ENCODE assay signal across 8 cellular contexts in the genomic region with DNA sequence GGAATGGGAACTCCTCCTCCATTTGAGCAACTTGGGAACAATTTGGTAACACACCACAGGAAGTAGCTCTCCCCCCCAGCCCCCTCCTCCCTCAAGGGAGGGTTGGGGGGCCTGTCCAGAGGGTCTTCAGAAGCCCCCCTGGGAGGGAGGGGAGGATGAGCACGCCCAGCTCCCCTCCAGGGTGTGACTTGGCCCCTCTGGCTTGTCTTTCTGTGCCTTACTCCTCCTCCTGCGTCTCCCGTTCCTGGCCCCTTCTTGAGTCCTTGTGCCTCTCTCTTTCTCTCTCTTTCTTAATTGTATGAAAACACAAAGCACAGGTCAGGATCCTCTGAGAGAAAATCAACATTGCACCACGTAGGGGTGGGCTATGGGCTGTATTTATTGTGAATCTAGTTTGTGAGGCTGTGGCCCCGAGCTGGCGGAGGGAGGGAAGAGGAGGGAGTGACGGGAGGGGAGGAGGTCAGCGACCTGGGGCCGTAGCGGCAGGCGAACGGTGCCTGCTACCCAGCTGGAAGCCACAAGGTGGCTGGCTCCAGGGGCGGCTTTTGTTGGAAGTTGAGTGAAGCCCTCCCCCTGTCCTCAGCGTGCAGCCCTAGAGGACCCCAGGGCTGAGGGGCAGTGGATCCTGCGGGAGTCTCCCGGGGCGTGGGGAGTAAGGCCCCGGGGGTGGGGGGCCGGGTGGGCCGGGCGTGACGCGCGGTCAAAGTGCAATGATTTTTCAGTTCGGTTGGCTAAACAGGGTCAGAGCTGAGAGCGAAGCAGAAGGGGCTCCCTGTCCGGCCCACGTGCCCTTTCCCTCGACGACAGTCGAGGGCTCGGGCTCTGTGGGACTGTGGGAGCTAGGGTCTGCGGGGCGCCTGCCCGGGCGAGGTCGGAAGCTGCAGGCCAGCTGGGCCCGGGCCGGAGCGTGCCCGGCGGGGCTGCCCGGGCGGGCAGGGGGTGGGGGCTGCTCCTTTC. TPM values are rescaled to one million over a fixed set of nuclear protein-coding genes. Genes with fewer than 3 reads are reported as not detected.
A peak's percentile ranks its signal among the peaks of the same experiment; 100 is the strongest.
DNase-seq lines count a peak whose midpoint lies in the region; ATAC-seq and TF ChIP-seq lines count a peak whose summit lies in the region.

No MANE protein-coding gene starts in this region.

- H3K27me3 ChIP-seq in Karpas-422 (ENCODE audit: low read length): no peaks in the 10 kb centered on the region
- no peaks in the 10 kb centered on the region for H3K27me3 ChIP-seq in ascending aorta

- peaks cover 42% of the 10 kb centered on the region for H3K4me1 Mint-ChIP-seq in CD14-positive monocyte
- peaks cover 27% of the 10 kb centered on the region for H3K4me1 Mint-ChIP-seq in memory B cell

- DNase-seq in CD14-positive monocyte (ENCODE audit: low spot score): no peak
- peak; percentile 74 for DNase-seq in Karpas-422
- DNase-seq in ascending aorta (ENCODE audit: low spot score in 2 of 2): peak in 1 of 2 donors; percentile 63
- DNase-seq in memory B cell (ENCODE audit: low spot score in 2 of 2): peak in 1 of 2 donors; percentile 49
- DNase-seq in dedifferentiated amniotic fluid mesenchymal stem cell (ENCODE audit: extremely low spot score): no peak
- no peak for DNase-seq in GM19240 (ENCODE audit: insufficient read length, low spot score)

- H3K27ac Mint-ChIP-seq in CD14-positive monocyte: peak overlapping the region; percentile 80 to 98 (median 93)
- H3K27ac Mint-ChIP-seq in memory B cell: peak overlapping the region; percentile 91

- peak overlapping the region; percentile 60 for H3K4me2 ChIP-seq in Karpas-422 (ENCODE audit: low read depth, low read length, poor library complexity, severe bottlenecking)

- ATAC-seq in memory B cell (ENCODE audit: low read depth): no peak
- no peak for ATAC-seq in GM18502 (IDR thresholded peaks at IDR 0.05; ENCODE audit: poor library complexity, unreplicated experiment)
- no peak for ATAC-seq in GM21825 (IDR thresholded peaks at IDR 0.05; ENCODE audit: unreplicated experiment)

- H3K4me1 ChIP-seq in Karpas-422 (ENCODE audit: low read length) (peaks cover 46% of the 10 kb centered on the region), ascending aorta (peaks cover 22 to 44% of the 10 kb centered on the region in 2 donors)

- H3K36me3 ChIP-seq in Karpas-422 (ENCODE audit: insufficient read depth, low read length): peaks cover 8% of the 10 kb centered on the region
- peaks cover 11 to 16% of the 10 kb centered on the region in 2 donors for H3K36me3 ChIP-seq in ascending aorta

- peaks cover 1 to 5% (median 1%) of the 10 kb centered on the region in 3 donors for H3K27me3 Mint-ChIP-seq in CD14-positive monocyte (ENCODE audit: low read depth in 3 of 3)
- no peaks in the 10 kb centered on the region for H3K27me3 Mint-ChIP-seq in memory B cell

- intact Hi-C loops in CD14-positive monocyte (cut with micrococcal nuclease) (loop anchor here in 1 of 2 donors (2.0 to 10.0 kb wide), 2 partner anchors 119 to 301 kb away; partner anchors contain the start of gene JUNB), ascending aorta (cut with DNase I) (no loop called here)

- H3K4me3 Mint-ChIP-seq in CD14-positive monocyte (peak overlapping the region; percentile 87 to 96), memory B cell (peak overlapping the region; percentile 93)

- peak; percentile 62 for TF ChIP-seq CTCF in CD14-positive monocyte (IDR thresholded peaks at IDR 0.05)
- peak; percentile 4 to 11 (median 10) for TF ChIP-seq CTCF in ascending aorta (IDR thresholded peaks at IDR 0.05)

- peak overlapping the region; percentile 45 for H3K9ac ChIP-seq in Karpas-422 (ENCODE audit: low read length)

- H3K79me2 ChIP-seq in Karpas-422 (ENCODE audit: low read length): no peaks in the 10 kb centered on the region

- H4K20me1 ChIP-seq in Karpas-422 (ENCODE audit: insufficient read depth, low read depth, low read length): peaks cover 12% of the 10 kb centered on the region; the same call in 1 of the 2 replicates

- H3K36me3 Mint-ChIP-seq in CD14-positive monocyte (peaks cover 7 to 9% of the 10 kb centered on the region in 2 donors), memory B cell (peaks cover 8% of the 10 kb centered on the region)

- no peaks in the 10 kb centered on the region for H3K9me2 ChIP-seq in Karpas-422 (replicated peaks; ENCODE audit: insufficient read depth, low read length)

- peak overlapping the region; percentile 47; the same call in 1 of the 2 replicates for H3K4me3 ChIP-seq in Karpas-422 (ENCODE audit: low read length)
- peak overlapping the region in 1 of 2 donors; percentile 20 for H3K4me3 ChIP-seq in ascending aorta

- H3K9me3 Mint-ChIP-seq in CD14-positive monocyte (no peaks in the 10 kb centered on the region), memory B cell (no peaks in the 10 kb centered on the region)

- H3K27ac ChIP-seq in Karpas-422 (ENCODE audit: low read length) (no peak overlapping the region; the same call in 1 of the 2 replicates), ascending aorta (peak overlapping the region; percentile 58 to 94)

- H2AFZ ChIP-seq in Karpas-422 (ENCODE audit: low read length): peak overlapping the region; percentile 1; the same call in 1 of the 2 replicates

- H3K9me3 ChIP-seq in Karpas-422 (ENCODE audit: low read length) (no peaks in the 10 kb centered on the region), ascending aorta (no peaks in the 10 kb centered on the region)

RNA-seq across cellular contexts. Expression of gene LYL1, which starts 6.4 kb away (rescaled TPM):
- 10 to 100 TPM; 35.7 to 37.1 TPM for polyA plus RNA-seq in CD14-positive monocyte
- total RNA-seq in Karpas-422 (2014; rRNA removed; shearing (Covaris generic); ENCODE audit: low replicate concordance): 99.1 and 285 TPM in 2 replicates
- 46.7 TPM for total RNA-seq in ascending aorta

RNA-seq across cellular contexts. Expression of gene TRMT1, which starts 20.3 kb away (rescaled TPM):
- polyA plus RNA-seq in CD14-positive monocyte: 10 to 100 TPM; 14.5 TPM
- 35.9 and 69.7 TPM in 2 replicates for total RNA-seq in Karpas-422 (2014; rRNA removed; shearing (Covaris generic); ENCODE audit: low replicate concordance)
- 17.3 TPM for total RNA-seq in ascending aorta

RNA-seq across cellular contexts. Expression of gene NACC1, which starts 21.9 kb away (rescaled TPM):
- 1 to 10 TPM; 1.1 to 2.2 TPM for polyA plus RNA-seq in CD14-positive monocyte
- total RNA-seq in Karpas-422 (2014; rRNA removed; shearing (Covaris generic); ENCODE audit: low replicate concordance): 28.0 and 76.4 TPM in 2 replicates
- 35.5 TPM for total RNA-seq in ascending aorta

RNA-seq across cellular contexts. Expression of gene STX10, which starts 54.0 kb away (rescaled TPM):
- polyA plus RNA-seq in CD14-positive monocyte: 100 to 1,000 TPM; 158 to 172 TPM
- total RNA-seq in Karpas-422 (2014; rRNA removed; shearing (Covaris generic); ENCODE audit: low replicate concordance): 47.0 and 103 TPM in 2 replicates
- 31.6 TPM for total RNA-seq in ascending aorta

RNA-seq across cellular contexts. Expression of gene IER2, which starts 54.0 kb away (rescaled TPM):
- polyA plus RNA-seq in CD14-positive monocyte: 100 to 1,000 TPM; 355 to 601 TPM
- total RNA-seq in Karpas-422 (2014; rRNA removed; shearing (Covaris generic); ENCODE audit: low replicate concordance): 7.3 and 15.9 TPM in 2 replicates
- total RNA-seq in ascending aorta: 907 TPM
